ENCODE assay signal across 8 cellular contexts in the genomic region with DNA sequence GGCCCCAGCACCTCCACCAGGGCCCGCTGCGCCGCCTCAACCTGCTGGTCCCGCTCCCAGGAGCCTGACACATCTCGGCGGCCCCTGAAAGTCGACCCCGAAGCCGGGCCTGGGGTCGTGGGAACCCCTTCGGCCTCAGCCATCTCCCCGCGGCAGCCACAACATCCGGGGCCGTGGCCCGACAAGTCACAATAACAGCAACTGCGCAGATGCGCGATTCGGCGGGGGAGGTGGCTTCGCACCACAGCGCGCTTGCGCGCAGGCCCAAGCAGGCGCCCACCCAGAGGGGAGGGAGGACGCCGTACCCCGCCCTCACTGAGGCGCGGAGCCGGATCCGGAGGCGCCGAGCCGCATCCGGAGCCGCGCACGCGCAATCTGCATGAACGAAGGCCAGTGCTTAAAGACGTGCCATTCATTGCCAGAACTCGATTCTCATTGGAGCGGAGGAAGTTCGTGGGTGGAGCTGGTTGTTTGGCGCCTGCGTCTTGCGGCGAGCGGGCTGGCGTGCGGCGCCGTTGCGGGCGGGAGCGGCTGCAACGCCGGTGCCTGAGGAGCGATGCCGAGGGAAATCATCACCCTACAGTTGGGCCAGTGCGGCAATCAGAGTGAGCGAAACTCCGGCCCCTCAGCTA. TPM values are rescaled to one million over a fixed set of nuclear protein-coding genes. Genes with fewer than 3 reads are reported as not detected.
DNase-seq lines count a peak whose midpoint lies in the region; ATAC-seq and TF ChIP-seq lines count a peak whose summit lies in the region.

A gene with protein sequence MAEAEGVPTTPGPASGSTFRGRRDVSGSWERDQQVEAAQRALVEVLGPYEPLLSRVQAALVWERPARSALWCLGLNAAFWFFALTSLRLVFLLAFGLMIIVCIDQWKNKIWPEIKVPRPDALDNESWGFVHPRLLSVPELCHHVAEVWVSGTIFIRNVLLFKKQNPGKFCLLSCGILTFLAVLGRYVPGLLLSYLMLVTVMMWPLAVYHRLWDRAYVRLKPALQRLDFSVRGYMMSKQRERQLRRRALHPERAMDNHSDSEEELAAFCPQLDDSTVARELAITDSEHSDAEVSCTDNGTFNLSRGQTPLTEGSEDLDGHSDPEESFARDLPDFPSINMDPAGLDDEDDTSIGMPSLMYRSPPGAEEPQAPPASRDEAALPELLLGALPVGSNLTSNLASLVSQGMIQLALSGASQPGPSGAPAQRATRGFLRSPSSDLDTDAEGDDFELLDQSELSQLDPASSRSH (minus strand): TSS at position 193 of the 632 bp plus-strand sequence. CDS start 50 bp downstream, at position 143.
A gene (plus strand): TSS at position 502 of the 632 bp plus-strand sequence. CDS start 55 bp downstream, at position 557.

- ATAC-seq in GM21619 (IDR thresholded peaks at IDR 0.05; ENCODE audit: unreplicated experiment) (peak; percentile 80), mucosa of descending colon (peak; percentile 97)

- peaks cover 7% of the 10 kb centered on the region; the same call in 1 of the 2 replicates for H4K20me1 ChIP-seq in PC-9 (ENCODE audit: insufficient read depth)

- H3K9me2 ChIP-seq in PC-9 (ENCODE audit: insufficient read depth): no peaks in the 10 kb centered on the region

- no TSS peak for BruUV-seq in PC-9 (replicated peaks; lab: Mats Ljungman, UMichigan)

- intact Hi-C loops in PC-9 (cut with micrococcal nuclease; ENCODE audit: unreplicated experiment): loop anchor here (1.0 kb wide), 1 partner anchor 68 kb away; no protein-coding TSS in a partner anchor
- intact Hi-C loops in mucosa of descending colon (cut with DNase I, micrococcal nuclease): no loop called here

- H3F3A ChIP-seq in PC-9 (ENCODE audit: insufficient read depth, low read depth): peaks cover 11% of the 10 kb centered on the region

- DNase-seq in DMS53 (lab: John Stamatoyannopoulos, UW): peak; percentile 100
- DNase-seq in Jurkat, Clone E6-1 (ENCODE audit: low read depth, low spot score): peak; percentile 99
- DNase-seq in PC-9: peak; percentile 94 to 99
- DNase-seq in activated T-cell treated with anti-CD3 and anti-CD28 coated beads, Interleukin-2, amount 50 U/mL, for 1 hour: peak; percentile 99
- peak; percentile 96 for DNase-seq in epithelial cell of prostate (ENCODE audit: low read depth, low spot score)
- DNase-seq in mucosa of descending colon: peak; percentile 99
- DNase-seq in stimulated activated CD8-positive, alpha-beta memory T cell treated with anti-CD3 and anti-CD28 coated beads, Interleukin-4, amount 100 ng/mL, for 24 hours (ENCODE audit: low read depth): peak; percentile 99

- peaks cover 13% of the 10 kb centered on the region for H3K4me1 ChIP-seq in PC-9 (replicated peaks; ENCODE audit: insufficient read depth)
- peaks cover 13% of the 10 kb centered on the region for H3K4me1 ChIP-seq in mucosa of descending colon (ENCODE audit: low read depth)

- POLR2A ChIA-PET in PC-9 (lab: Charles Lee; ENCODE audit: unreplicated experiment): interaction anchor here (0.6 to 1.2 kb wide), 4 partner anchors 9 to 556 kb away, joined by 3 to 9 read pairs (median 6); no protein-coding TSS in a partner anchor

- H3K9me3 ChIP-seq in PC-9 (ENCODE audit: insufficient read depth, low read depth) (no peaks in the 10 kb centered on the region), mucosa of descending colon (no peaks in the 10 kb centered on the region)

- no peaks in the 10 kb centered on the region for H3K27me3 ChIP-seq in PC-9 (ENCODE audit: insufficient read depth, low read depth)

- peaks cover 68% of the 10 kb centered on the region for H3K79me2 ChIP-seq in PC-9 (ENCODE audit: low read depth)

- H3K36me3 ChIP-seq in PC-9 (ENCODE audit: low read depth) (peaks cover 19% of the 10 kb centered on the region; the same call in 1 of the 2 replicates), mucosa of descending colon (ENCODE audit: low read depth) (peaks cover 4% of the 10 kb centered on the region)

- H2AFZ ChIP-seq in PC-9: peak within 1 kb of the TSS; percentile 97

- H3K4me2 ChIP-seq in PC-9: peak within 1 kb of the TSS; percentile 100

- TF ChIP-seq CTCF in PC-9 (conservative IDR thresholded peaks at IDR 0.05) (peak; percentile 44; the same call in 1 of the 2 replicates), mucosa of descending colon (IDR thresholded peaks at IDR 0.05) (peak; percentile 23)

- CTCF ChIA-PET in PC-9 (lab: Charles Lee): interaction anchor here (1.0 kb wide), 1 partner anchor 69 kb away, joined by 3 read pairs; no protein-coding TSS in a partner anchor

- peak within 1 kb of the TSS; percentile 99 for H3K4me3 ChIP-seq in Jurkat, Clone E6-1 (ENCODE audit: low read length)
- H3K4me3 ChIP-seq in PC-9 (peak within 1 kb of the TSS; percentile 99), mucosa of descending colon (peak within 1 kb of the TSS; percentile 68)

- H3K27ac ChIP-seq in PC-9: peak within 1 kb of the TSS; percentile 48
- H3K27ac ChIP-seq in epithelial cell of prostate: peak within 1 kb of the TSS; percentile 68

RNA-seq across cellular contexts. Expression of the first gene that starts in this region (rescaled TPM):
- polyA plus RNA-seq in Jurkat, Clone E6-1 (2012; ENCODE audit: insufficient read depth, insufficient read length): 13.0 TPM
- 57.0 and 61.7 TPM in 2 replicates for total RNA-seq in PC-9 (2021)
- 10 to 100 TPM; 56.4 to 72.2 (median 67.1) TPM for total RNA-seq in mucosa of descending colon

RNA-seq across cellular contexts. Expression of the second gene that starts in this region (rescaled TPM):
- 231 TPM for polyA plus RNA-seq in Jurkat, Clone E6-1 (2012; ENCODE audit: insufficient read depth, insufficient read length)
- 79.1 and 85.6 TPM in 2 replicates for total RNA-seq in PC-9 (2021)
- total RNA-seq in mucosa of descending colon: 10 to 100 TPM; 17.2 to 42.6 (median 40.9) TPM

Comparison
In these comparisons a context has a peak if more than half of its experiments do, and no peak if none do; other contexts are left out.
1. Peak in every context shown above with its lines: DNase-seq, ATAC-seq, H3K4me3 ChIP-seq and H3K27ac ChIP-seq.